In the genomic region with DNA sequence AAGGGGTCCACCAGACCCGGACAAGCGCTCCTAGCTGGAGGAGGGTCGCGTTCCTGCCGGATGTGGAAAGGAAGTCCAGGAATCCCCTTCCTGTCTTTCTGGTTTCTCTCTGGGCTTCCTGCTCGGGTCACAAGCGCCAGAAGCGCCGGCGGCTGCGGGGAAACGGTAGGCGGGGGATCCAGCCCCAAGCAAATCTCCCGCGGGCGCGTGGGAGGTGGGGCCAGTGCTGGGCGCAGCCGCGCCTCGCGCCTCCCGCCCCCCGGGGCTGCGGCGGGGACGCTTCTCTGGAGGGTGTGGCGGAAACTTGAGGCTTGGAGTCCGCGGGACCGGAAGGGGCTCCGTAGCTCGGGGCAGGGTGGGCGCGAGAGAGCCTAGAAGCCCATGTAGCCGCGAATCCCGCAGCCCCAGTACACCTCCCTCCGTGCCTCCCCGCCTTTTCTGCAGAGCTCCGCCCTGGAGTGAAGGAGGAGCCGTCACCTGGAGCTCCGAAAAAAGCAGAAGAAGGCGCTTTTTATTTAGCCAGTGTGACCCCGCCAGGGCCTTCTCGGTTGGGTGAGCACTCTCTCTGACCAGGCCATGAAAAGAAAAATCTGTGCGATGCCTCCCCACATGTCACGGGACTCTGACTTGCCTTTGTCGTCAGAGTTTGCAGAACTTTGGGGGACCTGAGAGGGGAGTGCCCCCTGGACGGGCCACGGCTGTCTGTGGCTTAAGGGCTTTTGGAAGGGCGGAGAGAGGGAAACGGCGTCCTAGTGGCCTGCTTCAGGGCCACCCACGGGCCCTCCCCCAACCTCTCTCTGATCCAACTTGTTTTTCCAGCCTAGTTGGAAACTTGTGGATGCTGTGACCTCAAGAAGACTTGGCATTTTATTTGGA, we compare ENCODE assay signal across 1 cellular context.
TF ChIP-seq lines count a peak whose summit lies in the region.

No MANE protein-coding gene starts in this region.

TF ChIP-seq in K562, 482 proteins besides CTCF, POLR2A, EP300 and RAD21 (continued from another document and continues in another):
- TF ChIP-seq, protein P1, sequence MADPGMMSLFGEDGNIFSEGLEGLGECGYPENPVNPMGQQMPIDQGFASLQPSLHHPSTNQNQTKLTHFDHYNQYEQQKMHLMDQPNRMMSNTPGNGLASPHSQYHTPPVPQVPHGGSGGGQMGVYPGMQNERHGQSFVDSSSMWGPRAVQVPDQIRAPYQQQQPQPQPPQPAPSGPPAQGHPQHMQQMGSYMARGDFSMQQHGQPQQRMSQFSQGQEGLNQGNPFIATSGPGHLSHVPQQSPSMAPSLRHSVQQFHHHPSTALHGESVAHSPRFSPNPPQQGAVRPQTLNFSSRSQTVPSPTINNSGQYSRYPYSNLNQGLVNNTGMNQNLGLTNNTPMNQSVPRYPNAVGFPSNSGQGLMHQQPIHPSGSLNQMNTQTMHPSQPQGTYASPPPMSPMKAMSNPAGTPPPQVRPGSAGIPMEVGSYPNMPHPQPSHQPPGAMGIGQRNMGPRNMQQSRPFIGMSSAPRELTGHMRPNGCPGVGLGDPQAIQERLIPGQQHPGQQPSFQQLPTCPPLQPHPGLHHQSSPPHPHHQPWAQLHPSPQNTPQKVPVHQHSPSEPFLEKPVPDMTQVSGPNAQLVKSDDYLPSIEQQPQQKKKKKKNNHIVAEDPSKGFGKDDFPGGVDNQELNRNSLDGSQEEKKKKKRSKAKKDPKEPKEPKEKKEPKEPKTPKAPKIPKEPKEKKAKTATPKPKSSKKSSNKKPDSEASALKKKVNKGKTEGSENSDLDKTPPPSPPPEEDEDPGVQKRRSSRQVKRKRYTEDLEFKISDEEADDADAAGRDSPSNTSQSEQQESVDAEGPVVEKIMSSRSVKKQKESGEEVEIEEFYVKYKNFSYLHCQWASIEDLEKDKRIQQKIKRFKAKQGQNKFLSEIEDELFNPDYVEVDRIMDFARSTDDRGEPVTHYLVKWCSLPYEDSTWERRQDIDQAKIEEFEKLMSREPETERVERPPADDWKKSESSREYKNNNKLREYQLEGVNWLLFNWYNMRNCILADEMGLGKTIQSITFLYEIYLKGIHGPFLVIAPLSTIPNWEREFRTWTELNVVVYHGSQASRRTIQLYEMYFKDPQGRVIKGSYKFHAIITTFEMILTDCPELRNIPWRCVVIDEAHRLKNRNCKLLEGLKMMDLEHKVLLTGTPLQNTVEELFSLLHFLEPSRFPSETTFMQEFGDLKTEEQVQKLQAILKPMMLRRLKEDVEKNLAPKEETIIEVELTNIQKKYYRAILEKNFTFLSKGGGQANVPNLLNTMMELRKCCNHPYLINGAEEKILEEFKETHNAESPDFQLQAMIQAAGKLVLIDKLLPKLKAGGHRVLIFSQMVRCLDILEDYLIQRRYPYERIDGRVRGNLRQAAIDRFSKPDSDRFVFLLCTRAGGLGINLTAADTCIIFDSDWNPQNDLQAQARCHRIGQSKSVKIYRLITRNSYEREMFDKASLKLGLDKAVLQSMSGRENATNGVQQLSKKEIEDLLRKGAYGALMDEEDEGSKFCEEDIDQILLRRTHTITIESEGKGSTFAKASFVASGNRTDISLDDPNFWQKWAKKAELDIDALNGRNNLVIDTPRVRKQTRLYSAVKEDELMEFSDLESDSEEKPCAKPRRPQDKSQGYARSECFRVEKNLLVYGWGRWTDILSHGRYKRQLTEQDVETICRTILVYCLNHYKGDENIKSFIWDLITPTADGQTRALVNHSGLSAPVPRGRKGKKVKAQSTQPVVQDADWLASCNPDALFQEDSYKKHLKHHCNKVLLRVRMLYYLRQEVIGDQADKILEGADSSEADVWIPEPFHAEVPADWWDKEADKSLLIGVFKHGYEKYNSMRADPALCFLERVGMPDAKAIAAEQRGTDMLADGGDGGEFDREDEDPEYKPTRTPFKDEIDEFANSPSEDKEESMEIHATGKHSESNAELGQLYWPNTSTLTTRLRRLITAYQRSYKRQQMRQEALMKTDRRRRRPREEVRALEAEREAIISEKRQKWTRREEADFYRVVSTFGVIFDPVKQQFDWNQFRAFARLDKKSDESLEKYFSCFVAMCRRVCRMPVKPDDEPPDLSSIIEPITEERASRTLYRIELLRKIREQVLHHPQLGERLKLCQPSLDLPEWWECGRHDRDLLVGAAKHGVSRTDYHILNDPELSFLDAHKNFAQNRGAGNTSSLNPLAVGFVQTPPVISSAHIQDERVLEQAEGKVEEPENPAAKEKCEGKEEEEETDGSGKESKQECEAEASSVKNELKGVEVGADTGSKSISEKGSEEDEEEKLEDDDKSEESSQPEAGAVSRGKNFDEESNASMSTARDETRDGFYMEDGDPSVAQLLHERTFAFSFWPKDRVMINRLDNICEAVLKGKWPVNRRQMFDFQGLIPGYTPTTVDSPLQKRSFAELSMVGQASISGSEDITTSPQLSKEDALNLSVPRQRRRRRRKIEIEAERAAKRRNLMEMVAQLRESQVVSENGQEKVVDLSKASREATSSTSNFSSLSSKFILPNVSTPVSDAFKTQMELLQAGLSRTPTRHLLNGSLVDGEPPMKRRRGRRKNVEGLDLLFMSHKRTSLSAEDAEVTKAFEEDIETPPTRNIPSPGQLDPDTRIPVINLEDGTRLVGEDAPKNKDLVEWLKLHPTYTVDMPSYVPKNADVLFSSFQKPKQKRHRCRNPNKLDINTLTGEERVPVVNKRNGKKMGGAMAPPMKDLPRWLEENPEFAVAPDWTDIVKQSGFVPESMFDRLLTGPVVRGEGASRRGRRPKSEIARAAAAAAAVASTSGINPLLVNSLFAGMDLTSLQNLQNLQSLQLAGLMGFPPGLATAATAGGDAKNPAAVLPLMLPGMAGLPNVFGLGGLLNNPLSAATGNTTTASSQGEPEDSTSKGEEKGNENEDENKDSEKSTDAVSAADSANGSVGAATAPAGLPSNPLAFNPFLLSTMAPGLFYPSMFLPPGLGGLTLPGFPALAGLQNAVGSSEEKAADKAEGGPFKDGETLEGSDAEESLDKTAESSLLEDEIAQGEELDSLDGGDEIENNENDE (IDR thresholded peaks at IDR 0.05; ENCODE audit: low read depth, low read length), result no peak
- TF ChIP-seq ATF4 (CRISPR knock-in tag; IDR thresholded peaks at IDR 0.05), result no peak
- TF ChIP-seq, protein P2, sequence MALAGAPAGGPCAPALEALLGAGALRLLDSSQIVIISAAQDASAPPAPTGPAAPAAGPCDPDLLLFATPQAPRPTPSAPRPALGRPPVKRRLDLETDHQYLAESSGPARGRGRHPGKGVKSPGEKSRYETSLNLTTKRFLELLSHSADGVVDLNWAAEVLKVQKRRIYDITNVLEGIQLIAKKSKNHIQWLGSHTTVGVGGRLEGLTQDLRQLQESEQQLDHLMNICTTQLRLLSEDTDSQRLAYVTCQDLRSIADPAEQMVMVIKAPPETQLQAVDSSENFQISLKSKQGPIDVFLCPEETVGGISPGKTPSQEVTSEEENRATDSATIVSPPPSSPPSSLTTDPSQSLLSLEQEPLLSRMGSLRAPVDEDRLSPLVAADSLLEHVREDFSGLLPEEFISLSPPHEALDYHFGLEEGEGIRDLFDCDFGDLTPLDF (CRISPR knock-in tag; IDR thresholded peaks at IDR 0.05), result 0 out of 2 replicates have a peak, but pooled peaks have one; percentile 36
- TF ChIP-seq ETV1 (tag; conservative IDR thresholded peaks at IDR 0.05; ENCODE audit: low read depth), result 0 out of 2 replicates have a peak, but pooled peaks have one; percentile 22
- TF ChIP-seq, protein P3, sequence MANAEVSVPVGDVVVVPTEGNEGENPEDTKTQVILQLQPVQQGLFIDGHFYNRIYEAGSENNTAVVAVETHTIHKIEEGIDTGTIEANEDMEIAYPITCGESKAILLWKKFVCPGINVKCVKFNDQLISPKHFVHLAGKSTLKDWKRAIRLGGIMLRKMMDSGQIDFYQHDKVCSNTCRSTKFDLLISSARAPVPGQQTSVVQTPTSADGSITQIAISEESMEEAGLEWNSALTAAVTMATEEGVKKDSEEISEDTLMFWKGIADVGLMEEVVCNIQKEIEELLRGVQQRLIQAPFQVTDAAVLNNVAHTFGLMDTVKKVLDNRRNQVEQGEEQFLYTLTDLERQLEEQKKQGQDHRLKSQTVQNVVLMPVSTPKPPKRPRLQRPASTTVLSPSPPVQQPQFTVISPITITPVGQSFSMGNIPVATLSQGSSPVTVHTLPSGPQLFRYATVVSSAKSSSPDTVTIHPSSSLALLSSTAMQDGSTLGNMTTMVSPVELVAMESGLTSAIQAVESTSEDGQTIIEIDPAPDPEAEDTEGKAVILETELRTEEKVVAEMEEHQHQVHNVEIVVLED (CRISPR knock-in tag; IDR thresholded peaks at IDR 0.05), result peak; percentile 60; the same call in 1 of the 2 replicates
- TF ChIP-seq E2F4 (CRISPR knock-in tag; IDR thresholded peaks at IDR 0.05; ENCODE audit: low read depth), result peak; percentile 73; the same call in 1 of the 2 replicates
- TF ChIP-seq, protein P4, sequence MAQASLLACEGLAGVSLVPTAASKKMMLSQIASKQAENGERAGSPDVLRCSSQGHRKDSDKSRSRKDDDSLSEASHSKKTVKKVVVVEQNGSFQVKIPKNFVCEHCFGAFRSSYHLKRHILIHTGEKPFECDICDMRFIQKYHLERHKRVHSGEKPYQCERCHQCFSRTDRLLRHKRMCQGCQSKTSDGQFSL (CRISPR knock-in tag; IDR thresholded peaks at IDR 0.05), result peak; percentile 94
- TF ChIP-seq, protein P4 (tag; IDR thresholded peaks at IDR 0.05), result peak in 1 of 2 experiments; percentile 66; a peak in 1 of 4 replicates
- TF ChIP-seq SP1 (CRISPR knock-in tag; IDR thresholded peaks at IDR 0.05), result peak; percentile 47; the same call in 1 of the 2 replicates
- TF ChIP-seq ARID4B (CRISPR knock-in tag; IDR thresholded peaks at IDR 0.05), result no peak
- TF ChIP-seq NR2C2 (CRISPR knock-in tag; IDR thresholded peaks at IDR 0.05), result no peak
- peak; percentile 76 for TF ChIP-seq NR2C2 (tag; IDR thresholded peaks at IDR 0.05)
- TF ChIP-seq DDX20 (tag; IDR thresholded peaks at IDR 0.05; ENCODE audit: low read depth), result no peak
- TF ChIP-seq, protein P5, sequence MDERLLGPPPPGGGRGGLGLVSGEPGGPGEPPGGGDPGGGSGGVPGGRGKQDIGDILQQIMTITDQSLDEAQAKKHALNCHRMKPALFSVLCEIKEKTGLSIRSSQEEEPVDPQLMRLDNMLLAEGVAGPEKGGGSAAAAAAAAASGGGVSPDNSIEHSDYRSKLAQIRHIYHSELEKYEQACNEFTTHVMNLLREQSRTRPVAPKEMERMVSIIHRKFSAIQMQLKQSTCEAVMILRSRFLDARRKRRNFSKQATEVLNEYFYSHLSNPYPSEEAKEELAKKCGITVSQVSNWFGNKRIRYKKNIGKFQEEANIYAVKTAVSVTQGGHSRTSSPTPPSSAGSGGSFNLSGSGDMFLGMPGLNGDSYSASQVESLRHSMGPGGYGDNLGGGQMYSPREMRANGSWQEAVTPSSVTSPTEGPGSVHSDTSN (CRISPR knock-in tag; IDR thresholded peaks at IDR 0.05; ENCODE audit: low read depth), result no peak
- TF ChIP-seq, protein P5 (tag; conservative IDR thresholded peaks at IDR 0.05; ENCODE audit: low read depth), result no peak
- TF ChIP-seq POLR2H (tag; IDR thresholded peaks at IDR 0.05; ENCODE audit: low read depth), result peak; percentile 66
- no peak for TF ChIP-seq ZNF324 (CRISPR knock-in tag; IDR thresholded peaks at IDR 0.05)
- peak; percentile 81 for TF ChIP-seq EGR1 (conservative IDR thresholded peaks at IDR 0.05)
